ENCODE assay signal across 8 cellular contexts in genomic region chr16:67537270-67537635, GRCh38. TPM values are rescaled to one million over a fixed set of nuclear protein-coding genes. Genes with fewer than 3 reads are reported as not detected.
A peak's percentile ranks its signal among the peaks of the same experiment; 100 is the strongest.
DNase-seq lines count a peak whose midpoint lies in the region; ATAC-seq and TF ChIP-seq lines count a peak whose summit lies in the region.

No MANE protein-coding gene starts in this region.

- peaks cover 20% of the 10 kb centered on the region for H3K4me1 Mint-ChIP-seq in T-helper 2 cell treated with Interferon-gamma antibody and Interleukin-4, amounts not matched to agents 5 μg/mL and 100 μg/mL, for 36 hours (ENCODE audit: low read depth)

- DNase-seq in T-helper 2 cell treated with Interferon-gamma antibody and Interleukin-4, amounts not matched to agents 5 μg/mL and 100 μg/mL, for 36 hours (ENCODE audit: low spot score) = peak; percentile 46
- DNase-seq in caudate nucleus (lab: John Stamatoyannopoulos, UW) (peak in 10 of 61 donors; percentile 7 to 48 (median 30)), kidney epithelial cell (ENCODE audit: low read depth) (no peak)
- peak; percentile 53 for DNase-seq in stimulated activated CD4-positive, alpha-beta T cell treated with anti-CD3 and anti-CD28 coated beads, Interleukin-4, amount 100 ng/mL, for 24 hours

- no peak for TF ChIP-seq CTCF in kidney epithelial cell (IDR thresholded peaks at IDR 0.05; ENCODE audit: insufficient read depth, low read length, poor library complexity, severe bottlenecking)

- H3K27me3 ChIP-seq in ACC112 (ENCODE audit: insufficient read depth, low read length) (no peaks in the 10 kb centered on the region), kidney epithelial cell (ENCODE audit: control insufficient read depth, insufficient read depth, low read length) (no peaks in the 10 kb centered on the region)

- H3K4me1 ChIP-seq in ACC112 (ENCODE audit: control insufficient read depth, insufficient read depth, low read length, unreplicated experiment) = peaks cover 37% of the 10 kb centered on the region

- ATAC-seq in GM21723 (IDR thresholded peaks at IDR 0.05; ENCODE audit: unreplicated experiment) (peak; percentile 50), GM21390 (IDR thresholded peaks at IDR 0.05; ENCODE audit: unreplicated experiment) (no peak), GM19351 (IDR thresholded peaks at IDR 0.05; ENCODE audit: unreplicated experiment) (no peak)

- peak overlapping the region; percentile 90 for H3K4me3 ChIP-seq in ACC112 (ENCODE audit: low read depth, low read length)
- H3K4me3 ChIP-seq in kidney epithelial cell (ENCODE audit: low read depth, low read length) = peak overlapping the region; percentile 54

- peaks cover 33% of the 10 kb centered on the region for H3K27me3 Mint-ChIP-seq in T-helper 2 cell treated with Interferon-gamma antibody and Interleukin-4, amounts not matched to agents 5 μg/mL and 100 μg/mL, for 36 hours (ENCODE audit: low read depth)

- H3K36me3 ChIP-seq in ACC112 (ENCODE audit: insufficient read depth, low read length) = peaks cover 5% of the 10 kb centered on the region; the same call in 1 of the 2 replicates
- H3K36me3 ChIP-seq in kidney epithelial cell (ENCODE audit: control insufficient read depth, insufficient read depth, low read length) = peaks cover 3% of the 10 kb centered on the region

- H3K4me3 Mint-ChIP-seq in T-helper 2 cell treated with Interferon-gamma antibody and Interleukin-4, amounts not matched to agents 5 μg/mL and 100 μg/mL, for 36 hours = peak overlapping the region; percentile 79

- H3K9me3 Mint-ChIP-seq in T-helper 2 cell treated with Interferon-gamma antibody and Interleukin-4, amounts not matched to agents 5 μg/mL and 100 μg/mL, for 36 hours = no peaks in the 10 kb centered on the region

- no peak overlapping the region for H3K27ac Mint-ChIP-seq in T-helper 2 cell treated with Interferon-gamma antibody and Interleukin-4, amounts not matched to agents 5 μg/mL and 100 μg/mL, for 36 hours

- no peak overlapping the region for H2AFZ ChIP-seq in ACC112 (ENCODE audit: low read length, unreplicated experiment)

- H3K27ac ChIP-seq in ACC112 (ENCODE audit: low read depth, low read length) = peak overlapping the region; percentile 55; the same call in 1 of the 2 replicates
- peak overlapping the region; percentile 78 for H3K27ac ChIP-seq in caudate nucleus (ENCODE audit: low read depth, low read length)

- H3K79me2 ChIP-seq in ACC112 (ENCODE audit: control insufficient read depth, insufficient read depth, low read length, unreplicated experiment) = peaks cover 55% of the 10 kb centered on the region

- peaks cover 7% of the 10 kb centered on the region for H3K36me3 Mint-ChIP-seq in T-helper 2 cell treated with Interferon-gamma antibody and Interleukin-4, amounts not matched to agents 5 μg/mL and 100 μg/mL, for 36 hours (ENCODE audit: low read depth)

RNA-seq across cellular contexts. Expression of gene RIPOR1, which starts 8.6 kb away (rescaled TPM):
- total RNA-seq in kidney epithelial cell = 72.1 and 91.0 TPM in 2 replicates

RNA-seq across cellular contexts. Expression of gene CTCF, which starts 25.1 kb away (rescaled TPM):
- 40.7 and 45.0 TPM in 2 replicates for total RNA-seq in kidney epithelial cell

RNA-seq across cellular contexts. Expression of gene AGRP, which starts 53.9 kb away (rescaled TPM):
- total RNA-seq in kidney epithelial cell = not detected in 2 replicates

RNA-seq across cellular contexts. Expression of gene ATP6V0D1, which starts 56.3 kb away (rescaled TPM):
- total RNA-seq in kidney epithelial cell = 157 and 233 TPM in 2 replicates
